In genomic region chr17:29136998-29137730, GRCh38 we compare ENCODE assay signal across 1 cellular context.
TF ChIP-seq lines count a peak whose summit lies in the region.

No MANE protein-coding gene starts in this region.

TF ChIP-seq in IMR-90, 13 proteins besides CTCF, POLR2A, EP300 and RAD21:
- TF ChIP-seq CHD1 (IDR thresholded peaks at IDR 0.05; ENCODE audit: low read depth, low read length) (no peak), BHLHE40 (IDR thresholded peaks at IDR 0.05; ENCODE audit: low read depth, low read length) (peak; percentile 90), MXI1 (IDR thresholded peaks at IDR 0.05; ENCODE audit: borderline replicate concordance, low read depth, low read length) (no peak), MAZ (IDR thresholded peaks at IDR 0.05; ENCODE audit: borderline replicate concordance, low read depth, low read length) (no peak), RFX5 (IDR thresholded peaks at IDR 0.05; ENCODE audit: low read depth, low read length) (no peak), SMC3 (IDR thresholded peaks at IDR 0.05; ENCODE audit: low read depth, low read length) (no peak), MAFK (IDR thresholded peaks at IDR 0.05; ENCODE audit: low read depth, low read length) (no peak), CEBPB (IDR thresholded peaks at IDR 0.05; ENCODE audit: low read depth, low read length) (no peak), FOS (IDR thresholded peaks at IDR 0.05; ENCODE audit: low read depth, low read length) (peak; percentile 52)
